Comparison of ENCODE assay signal across 8 cellular contexts in genomic region chr20:51541189-51542032, GRCh38.
A peak's percentile ranks its signal among the peaks of the same experiment; 100 is the strongest.
DNase-seq lines count a peak whose midpoint lies in the region; ATAC-seq lines count a peak whose summit lies in the region.

No MANE protein-coding gene starts in this region.

- H3K9ac ChIP-seq in adipocyte (ENCODE audit: low read length): no peak overlapping the region

- no peaks in the 10 kb centered on the region for H3K4me1 ChIP-seq in adipocyte (ENCODE audit: control insufficient read depth, insufficient read depth, low read length)

- no peaks in the 10 kb centered on the region for H3K36me3 ChIP-seq in adipocyte (ENCODE audit: control insufficient read depth, insufficient read depth, low read length, severe bottlenecking)

- H3K9me3 ChIP-seq in adipocyte (ENCODE audit: control insufficient read depth, low read length): peaks cover 17% of the 10 kb centered on the region

- DNase-seq in T follicular helper cell (ENCODE audit: low read depth) (peak; percentile 77), adipocyte (ENCODE audit: low read depth) (peak; percentile 19), iPS-NIHi11 (ENCODE audit: low spot score) (peak; percentile 42), NCI-H128 (lab: John Stamatoyannopoulos, UW; ENCODE audit: unreplicated experiment) (no peak)
- DNase-seq in stimulated activated CD4-positive, alpha-beta T cell treated with anti-CD3 and anti-CD28 coated beads, Interleukin-15, amount 100 ng/mL, for 1 hour (ENCODE audit: low read depth in 1 of 2, low spot score in 1 of 2): peak; percentile 60 to 61

- peaks cover 40% of the 10 kb centered on the region for H3K27me3 ChIP-seq in adipocyte (replicated peaks; ENCODE audit: control insufficient read depth, insufficient read depth, low read length)

- no peak overlapping the region for H3K4me3 ChIP-seq in adipocyte (ENCODE audit: low read length)

- ATAC-seq in GM18909 (IDR thresholded peaks at IDR 0.05; ENCODE audit: poor library complexity, unreplicated experiment): peak; percentile 49
- ATAC-seq in HG03432 (IDR thresholded peaks at IDR 0.05; ENCODE audit: unreplicated experiment): peak; percentile 52
- ATAC-seq in GM19467 (IDR thresholded peaks at IDR 0.05; ENCODE audit: unreplicated experiment): no peak
